Comparison of ENCODE assay signal across 14 cellular contexts in genomic region chr10:71970869-71971268, GRCh38. TPM values are rescaled to one million over a fixed set of nuclear protein-coding genes. Genes with fewer than 3 reads are reported as not detected.
DNase-seq lines count a peak whose midpoint lies in the region; ATAC-seq, FAIRE-seq and TF ChIP-seq lines count a peak whose summit lies in the region.
"Had no signal": no experiment of that assay in that cellular context is flagged by ENCODE, and none has a peak within 500 bp of the region (broad histone marks: within the 10 kb centered on the region; RNA-seq: fewer than 3 reads in every experiment).

No MANE protein-coding gene starts in this region.

- peaks cover 3% of the 10 kb centered on the region for H3K36me3 Mint-ChIP-seq in astrocyte (ENCODE audit: low read depth, unreplicated experiment)

- in situ Hi-C loops in GM23248 (cut with MboI) = no loop called here

- H3K79me2 ChIP-seq in GM23248 (ENCODE audit: insufficient read depth) (peaks cover 85% of the 10 kb centered on the region), astrocyte (ENCODE audit: insufficient read depth, low read length) (peaks cover 80% of the 10 kb centered on the region), smooth muscle cell (ENCODE audit: low read depth) (peaks cover 73% of the 10 kb centered on the region)

- peaks cover 5% of the 10 kb centered on the region; the same call in 1 of the 2 replicates for H4K20me1 ChIP-seq in GM23248 (ENCODE audit: insufficient read depth)
- H4K20me1 ChIP-seq in astrocyte (ENCODE audit: insufficient read depth, low read length) = peaks cover 88% of the 10 kb centered on the region
- H4K20me1 ChIP-seq in smooth muscle cell (ENCODE audit: low read depth) = peaks cover 85% of the 10 kb centered on the region

- H3K4me3 Mint-ChIP-seq in astrocyte (ENCODE audit: unreplicated experiment) = peak overlapping the region; percentile 40
- H3K4me3 Mint-ChIP-seq: activated CD4-positive, alpha-beta T cell treated with anti-CD3 and anti-CD28 coated beads, Interleukin-2, amount 10 ng/mL, durations not matched to agents 7 days and 5 days; central memory CD8-positive, alpha-beta T cell; T-helper 1 cell treated with Interleukin-12 subunit alpha and Interleukin-12 subunit beta and Interleukin-4 antibody, amounts not matched to agents 30 μg/mL and 1 μg/mL, for 36 hours had no signal

- H3K9me2 ChIP-seq in GM23248 (ENCODE audit: insufficient read depth) = no peaks in the 10 kb centered on the region

- peaks cover 74% of the 10 kb centered on the region for H3K4me1 ChIP-seq in GM23248 (ENCODE audit: insufficient read depth)
- H3K4me1 ChIP-seq in astrocyte (ENCODE audit: insufficient read depth, low read length) = peaks cover 67% of the 10 kb centered on the region
- peaks cover 17% of the 10 kb centered on the region for H3K4me1 ChIP-seq in smooth muscle cell (ENCODE audit: low read depth)

- peaks cover 72% of the 10 kb centered on the region for H3K4me1 Mint-ChIP-seq in astrocyte (ENCODE audit: low read depth, unreplicated experiment)

- no peaks in the 10 kb centered on the region for H3K9me3 ChIP-seq in GM23248 (ENCODE audit: low read depth)
- no peaks in the 10 kb centered on the region for H3K9me3 ChIP-seq in astrocyte (ENCODE audit: insufficient read depth, low read depth, low read length)
- H3K9me3 ChIP-seq in smooth muscle cell (replicated peaks; ENCODE audit: low read depth) = no peaks in the 10 kb centered on the region

- H3K36me3 ChIP-seq in GM23248 (ENCODE audit: low read depth) (no peaks in the 10 kb centered on the region), astrocyte (ENCODE audit: insufficient read depth, low read length) (no peaks in the 10 kb centered on the region), smooth muscle cell (ENCODE audit: low read depth) (no peaks in the 10 kb centered on the region)

- DNase-seq in GM23248 = peak; percentile 65
- no peak for DNase-seq in astrocyte (ENCODE audit: low read depth)
- peak; percentile 14 for DNase-seq in kidney glomerular epithelial cell (lab: John Stamatoyannopoulos, UW)
- DNase-seq in smooth muscle cell (lab: John Stamatoyannopoulos, UW; ENCODE audit: unreplicated experiment) = no peak
- DNase-seq in stimulated activated CD4-positive, alpha-beta T cell treated with anti-CD3 and anti-CD28 coated beads, Interleukin-2, amount 100 ng/mL, for 48 hours = no peak
- DNase-seq in D341Med (ENCODE audit: low spot score) = no peak
- no peak for DNase-seq in stimulated activated CD4-positive, alpha-beta T cell treated with anti-CD3 and anti-CD28 coated beads, Interleukin-4, amount 100 ng/mL, for 1 hour
- DNase-seq: activated CD4-positive, alpha-beta T cell treated with anti-CD3 and anti-CD28 coated beads, Interleukin-2, amount 10 ng/mL, durations not matched to agents 7 days and 5 days; GF-D8; MM.1S; NCI-H2227 treated with DMSO at 0.1 percent for 48 hours had no signal

- no peak for FAIRE-seq in astrocyte (lab: Jason Lieb, UNC)

- H3K27me3 ChIP-seq in GM23248 (replicated peaks; ENCODE audit: insufficient read depth) (no peaks in the 10 kb centered on the region), astrocyte (ENCODE audit: insufficient read depth, low read length) (no peaks in the 10 kb centered on the region), smooth muscle cell (ENCODE audit: low read depth) (no peaks in the 10 kb centered on the region)

- H3F3A ChIP-seq in GM23248 (ENCODE audit: insufficient read depth) (peaks cover 46% of the 10 kb centered on the region), smooth muscle cell (ENCODE audit: low read depth) (peaks cover 12% of the 10 kb centered on the region)

- 24 to 34% methylated on average over 4 of the region's 4 CpGs for WGBS in GM23248 (ENCODE audit: low coverage in 1 of 2, low lambda C conversion rate in 2 of 2, missing lambda C conversion rate in 2 of 2), 2 experiments
- WGBS in smooth muscle cell (ENCODE audit: low lambda C conversion rate) = 59% methylated on average over 4 of the region's 4 CpGs

- no peaks in the 10 kb centered on the region for H3K9me3 Mint-ChIP-seq in astrocyte (ENCODE audit: unreplicated experiment)
- H3K9me3 Mint-ChIP-seq: activated CD4-positive, alpha-beta T cell treated with anti-CD3 and anti-CD28 coated beads, Interleukin-2, amount 10 ng/mL, durations not matched to agents 7 days and 5 days; central memory CD8-positive, alpha-beta T cell; T-helper 1 cell treated with Interleukin-12 subunit alpha and Interleukin-12 subunit beta and Interleukin-4 antibody, amounts not matched to agents 30 μg/mL and 1 μg/mL, for 36 hours had no signal

- H3K27me3 Mint-ChIP-seq in astrocyte (ENCODE audit: low read depth, unreplicated experiment) = no peaks in the 10 kb centered on the region

- H3K4me2 ChIP-seq in GM23248 (ENCODE audit: unreplicated experiment) (peak overlapping the region; percentile 45), astrocyte (ENCODE audit: low read length) (peak overlapping the region; percentile 46), smooth muscle cell (peak overlapping the region; percentile 39)

- H3K4me3 ChIP-seq in GM23248 (no peak overlapping the region), astrocyte (ENCODE audit: insufficient read depth, low read depth, low read length) (no peak overlapping the region), smooth muscle cell (no peak overlapping the region)

- H2AFZ ChIP-seq in GM23248 (no peak overlapping the region), astrocyte (ENCODE audit: low read depth, low read length) (no peak overlapping the region), smooth muscle cell (ENCODE audit: low read depth) (no peak overlapping the region)

- ATAC-seq in HG03354 (IDR thresholded peaks at IDR 0.05; ENCODE audit: poor library complexity, severe bottlenecking, unreplicated experiment) = no peak

- H3K27ac ChIP-seq in GM23248 (peak overlapping the region; percentile 34), astrocyte (ENCODE audit: low read depth, low read length) (no peak overlapping the region), smooth muscle cell (ENCODE audit: low read depth) (no peak overlapping the region)

- peak overlapping the region; percentile 69 for H3K27ac Mint-ChIP-seq in astrocyte (ENCODE audit: unreplicated experiment)
- H3K27ac Mint-ChIP-seq: activated CD4-positive, alpha-beta T cell treated with anti-CD3 and anti-CD28 coated beads, Interleukin-2, amount 10 ng/mL, durations not matched to agents 7 days and 5 days; T-helper 1 cell treated with Interleukin-12 subunit alpha and Interleukin-12 subunit beta and Interleukin-4 antibody, amounts not matched to agents 30 μg/mL and 1 μg/mL, for 36 hours had no signal

- TF ChIP-seq CTCF in astrocyte (IDR thresholded peaks at IDR 0.05; ENCODE audit: insufficient read depth, low read depth, low read length) (no peak), smooth muscle cell (IDR thresholded peaks at IDR 0.05; ENCODE audit: borderline replicate concordance, insufficient read depth, poor library complexity, severe bottlenecking) (no peak)

- H3K9ac ChIP-seq in GM23248 (peak overlapping the region; percentile 43; the same call in 1 of the 2 replicates), astrocyte (ENCODE audit: low read length) (peak overlapping the region; percentile 5), smooth muscle cell (ENCODE audit: low read depth) (no peak overlapping the region)

RNA-seq across cellular contexts. Expression of gene CHST3, which starts 6.7 kb away (rescaled TPM):
- 42.2 and 43.3 TPM in 2 replicates for total RNA-seq in GM23248 (2014; rRNA removed; shearing (Covaris generic))
- polyA plus RNA-seq in GM23248 (2016; fragmentation: Nextera tagmentation; extraction: Ambion mirVana) = 10.4 and 10.7 TPM in 2 replicates
- total RNA-seq in astrocyte = 42.9 and 43.5 TPM in 2 replicates
- 10.6 and 13.6 TPM in 2 replicates for total RNA-seq in smooth muscle cell
- polyA plus RNA-seq in smooth muscle cell = 7.0 and 8.5 TPM in 2 replicates

Comparison
In these comparisons a context has a peak if more than half of its experiments do, and no peak if none do; other contexts are left out.
1. DNase-seq: peak in GM23248 (single experiment) and kidney glomerular epithelial cell (single experiment); none in astrocyte (single experiment), smooth muscle cell (single experiment), stimulated activated CD4-positive, alpha-beta T cell treated with anti-CD3 and anti-CD28 coated beads, Interleukin-2, amount 100 ng/mL, for 48 hours (0 of 2), D341Med (single experiment) and stimulated activated CD4-positive, alpha-beta T cell treated with anti-CD3 and anti-CD28 coated beads, Interleukin-4, amount 100 ng/mL, for 1 hour (single experiment).
2. Peak in every context shown above with its lines, with median percentiles within 50 percentile points of each other: H3K4me2 ChIP-seq.